1 cellular context compared by ENCODE assay signal in genomic region chr11:128837627-128838026, GRCh38.
TF ChIP-seq lines count a peak whose summit lies in the region.

No MANE protein-coding gene starts in this region.

TF ChIP-seq in HepG2, 621 proteins besides CTCF, POLR2A, EP300 and RAD21:
- TF ChIP-seq ZBTB46 (CRISPR knock-in tag; IDR thresholded peaks at IDR 0.05; ENCODE audit: borderline replicate concordance) (no peak), GABPA (IDR thresholded peaks at IDR 0.05; ENCODE audit: low read depth, low read length) (peak; percentile 21; the same call in 1 of the 2 replicates), GABPA (CRISPR knock-in tag; IDR thresholded peaks at IDR 0.05; ENCODE audit: low read depth) (peak; percentile 20; the same call in 1 of the 2 replicates)
